Comparison of ENCODE assay signal across 8 cellular contexts in the genomic region with DNA sequence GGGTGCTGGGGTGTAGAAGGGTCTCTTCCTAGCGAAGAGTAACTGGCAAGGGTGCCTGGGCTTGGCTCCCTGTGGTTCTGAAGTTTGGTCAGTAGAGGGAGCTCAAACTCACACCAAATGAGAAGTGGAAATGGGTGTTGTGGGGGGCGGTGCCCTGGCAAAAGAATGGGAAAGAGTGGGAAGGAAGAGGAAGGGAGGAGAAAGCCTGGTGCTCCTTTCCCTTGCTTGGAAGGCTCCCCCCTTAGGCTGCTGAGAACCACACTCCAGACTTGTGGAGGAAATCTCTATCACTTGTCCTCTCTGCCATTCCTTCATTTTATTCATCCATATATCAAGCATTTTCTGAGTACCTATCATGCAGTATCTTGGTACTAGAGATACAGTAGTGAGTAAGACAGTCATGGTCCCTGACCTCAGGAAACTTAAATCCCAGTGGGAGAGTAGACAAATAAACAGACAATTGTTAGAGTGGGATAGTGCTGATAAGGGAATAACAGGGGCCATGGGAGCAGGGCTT. TPM values are rescaled to one million over a fixed set of nuclear protein-coding genes. Genes with fewer than 3 reads are reported as not detected.
DNase-seq lines count a peak whose midpoint lies in the region; ATAC-seq and TF ChIP-seq lines count a peak whose summit lies in the region.

No MANE protein-coding gene starts in this region.

- no peaks in the 10 kb centered on the region for H3K36me3 ChIP-seq in H7 (replicated peaks; ENCODE audit: control insufficient read depth, insufficient read depth, low read length)
- no peaks in the 10 kb centered on the region for H3K36me3 ChIP-seq in fibroblast of lung (ENCODE audit: control insufficient read depth, insufficient read depth, low read length)
- H3K36me3 ChIP-seq in thoracic aorta = no peaks in the 10 kb centered on the region

- DNase-seq in D341Med (ENCODE audit: low spot score) = peak; percentile 84
- peak; percentile 85 for DNase-seq in H7
- peak; percentile 13 for DNase-seq in NCI-H524 treated with DMSO at 0.1 percent for 48 hours (lab: John Stamatoyannopoulos, UW)
- DNase-seq in activated CD8-positive, alpha-beta memory T cell treated with anti-CD3 and anti-CD28 coated beads, Interleukin-2, amount 50 U/mL, for 4 hours = peak; percentile 45
- DNase-seq in fibroblast of lung (ENCODE audit: low read depth in 2 of 2) = peak; percentile 73 to 79
- peak; percentile 75 for DNase-seq in myocyte (ENCODE audit: low read depth)
- peak; percentile 61 for DNase-seq in thoracic aorta (ENCODE audit: low spot score)
- no peak for DNase-seq in HuH-7.5 (ENCODE audit: low spot score)

- H3K27me3 ChIP-seq in H7 (ENCODE audit: control insufficient read depth, insufficient read depth, low read length) = no peaks in the 10 kb centered on the region
- peaks cover 2% of the 10 kb centered on the region for H3K27me3 ChIP-seq in fibroblast of lung (ENCODE audit: control insufficient read depth, insufficient read depth, low read length)
- no peaks in the 10 kb centered on the region for H3K27me3 ChIP-seq in thoracic aorta (replicated peaks; ENCODE audit: insufficient read depth)

- peak overlapping the region; percentile 20 for H3K4me2 ChIP-seq in fibroblast of lung (ENCODE audit: extremely low read depth, insufficient read depth, low read length)

- H3K79me2 ChIP-seq in fibroblast of lung (ENCODE audit: control insufficient read depth, insufficient read depth, low read length) = no peaks in the 10 kb centered on the region

- peak; percentile 94 for ATAC-seq in thoracic aorta (ENCODE audit: insufficient number of reproducible peaks, low FRiP score, low read depth)

- H3K9me3 ChIP-seq in fibroblast of lung (ENCODE audit: control insufficient read depth, insufficient read depth, low read depth, low read length) (no peaks in the 10 kb centered on the region), thoracic aorta (no peaks in the 10 kb centered on the region)

- peak overlapping the region; percentile 71 for H2AFZ ChIP-seq in fibroblast of lung (ENCODE audit: low read length)

- TF ChIP-seq CTCF in fibroblast of lung (conservative IDR thresholded peaks at IDR 0.05 in 1 of 2, IDR thresholded peaks at IDR 0.05 in 1 of 2; ENCODE audit: low read depth in 1 of 2, low read length in 2 of 2) = peak; percentile 88 to 91
- peak; percentile 82 for TF ChIP-seq CTCF in thoracic aorta (IDR thresholded peaks at IDR 0.05)

- H3K4me3 ChIP-seq in H7 (ENCODE audit: insufficient read depth, low read depth, low read length) = no peak overlapping the region
- H3K4me3 ChIP-seq in fibroblast of lung (replicated peaks in 1 of 4; ENCODE audit: control extremely low read depth in 1 of 4, insufficient read depth in 1 of 4, low read depth in 3 of 4, low read length in 4 of 4) = no peak overlapping the region
- H3K4me3 ChIP-seq in thoracic aorta = no peak overlapping the region

- H3K27ac ChIP-seq in fibroblast of lung (ENCODE audit: insufficient read depth, low read length) = no peak overlapping the region
- H3K27ac ChIP-seq in thoracic aorta = no peak overlapping the region

- H4K20me1 ChIP-seq in fibroblast of lung (ENCODE audit: control insufficient read depth, extremely low read depth, insufficient read depth, low read length) = no peaks in the 10 kb centered on the region

- no peak overlapping the region for H3K9ac ChIP-seq in fibroblast of lung (ENCODE audit: insufficient read depth, low read length)

- H3K4me1 ChIP-seq in fibroblast of lung (ENCODE audit: control insufficient read depth, extremely low read depth, insufficient read depth, low read length) (no peaks in the 10 kb centered on the region), thoracic aorta (ENCODE audit: control insufficient read depth in 1 of 2, low read depth in 2 of 2) (peaks cover 0 to 5% of the 10 kb centered on the region in 2 donors)

RNA-seq across cellular contexts. Expression of gene SLC4A9, which starts 13.0 kb away (rescaled TPM):
- total RNA-seq in H7 (2014; rRNA removed; shearing (Covaris generic)) = 0.33 TPM in 1 of 2 replicates, not detected in the other
- total RNA-seq in fibroblast of lung (not detected in 2 replicates), myocyte (not detected in 2 replicates), thoracic aorta (not detected)
- polyA plus RNA-seq in fibroblast of lung = not detected in 2 replicates
- not detected in 2 replicates for polyA plus RNA-seq in fibroblast of lung (2012)
- polyA minus RNA-seq in fibroblast of lung (ENCODE audit: low replicate concordance) = not detected in 2 replicates
- polyA plus RNA-seq in myocyte (2012) = 0.04 TPM

RNA-seq across cellular contexts. Expression of gene HBEGF, which starts 26.6 kb away (rescaled TPM):
- total RNA-seq in H7 (2014; rRNA removed; shearing (Covaris generic)) = 1.6 and 2.3 TPM in 2 replicates
- 1.8 TPM in 2 replicates for total RNA-seq in fibroblast of lung
- 8.7 and 10.3 TPM in 2 replicates for polyA plus RNA-seq in fibroblast of lung
- 6.5 and 7.9 TPM in 2 replicates for polyA plus RNA-seq in fibroblast of lung (2012)
- 2.4 and 4.0 TPM in 2 replicates for polyA minus RNA-seq in fibroblast of lung (ENCODE audit: low replicate concordance)
- total RNA-seq in myocyte = 10.1 and 10.2 TPM in 2 replicates
- 41.6 TPM for polyA plus RNA-seq in myocyte (2012)
- total RNA-seq in thoracic aorta = 10 to 100 TPM; 22.6 to 36.0 TPM

RNA-seq across cellular contexts. Expression of gene ANKHD1, which starts 28.6 kb away (rescaled TPM):
- 49.2 and 58.0 TPM in 2 replicates for total RNA-seq in H7 (2014; rRNA removed; shearing (Covaris generic))
- total RNA-seq in fibroblast of lung (56.8 and 74.5 TPM in 2 replicates), myocyte (33.7 and 39.7 TPM in 2 replicates), thoracic aorta (100 to 1,000 TPM; 106 to 173 TPM)
- polyA plus RNA-seq in fibroblast of lung = 45.4 and 45.7 TPM in 2 replicates
- polyA plus RNA-seq in fibroblast of lung (2012) = 37.7 and 40.3 TPM in 2 replicates
- polyA minus RNA-seq in fibroblast of lung (ENCODE audit: low replicate concordance) = 73.2 and 79.3 TPM in 2 replicates
- 34.4 TPM for polyA plus RNA-seq in myocyte (2012)
